Comparison of ENCODE assay signal across 8 cellular contexts in genomic region chr14:71591929-71592328, GRCh38.
DNase-seq lines count a peak whose midpoint lies in the region; ATAC-seq and TF ChIP-seq lines count a peak whose summit lies in the region.

No MANE protein-coding gene starts in this region.

- no peak overlapping the region for H3K4me3 ChIP-seq in astrocyte of the cerebellum (ENCODE audit: low read depth, low read length)

- in situ Hi-C loops in astrocyte of the cerebellum (cut with HindIII; ENCODE audit: low sequenced_read_pairs): no loop called here

- TF ChIP-seq CTCF in astrocyte of the cerebellum (IDR thresholded peaks at IDR 0.05; ENCODE audit: low read depth, low read length, missing control alignments): no peak

- peak; percentile 21 for DNase-seq in NCI-H2107 treated with DMSO at 0.1 percent for 48 hours (lab: John Stamatoyannopoulos, UW; ENCODE audit: unreplicated experiment)
- no peak for DNase-seq in NCI-H2107 (lab: John Stamatoyannopoulos, UW)
- DNase-seq in NCI-H524 (lab: John Stamatoyannopoulos, UW): peak; percentile 32 to 78
- peak; percentile 31 for DNase-seq in astrocyte of the cerebellum (ENCODE audit: low read depth)
- peak; percentile 57 for DNase-seq in renal cortical epithelial cell (ENCODE audit: low read depth)
- DNase-seq in NCI-H526 (lab: John Stamatoyannopoulos, UW): no peak

- ATAC-seq in GM18519 (IDR thresholded peaks at IDR 0.05; ENCODE audit: low FRiP score, unreplicated experiment): no peak
- ATAC-seq in HG02981 (IDR thresholded peaks at IDR 0.05; ENCODE audit: unreplicated experiment): no peak

Comparison
In these comparisons a context has a peak if more than half of its experiments do, and no peak if none do; other contexts are left out.
1. DNase-seq: peak in NCI-H2107 treated with DMSO at 0.1 percent for 48 hours (single experiment), NCI-H524 (2 of 2), astrocyte of the cerebellum (single experiment) and renal cortical epithelial cell (single experiment); none in NCI-H2107 (single experiment) and NCI-H526 (0 of 2).